16 cellular contexts compared by ENCODE assay signal in the genomic region with DNA sequence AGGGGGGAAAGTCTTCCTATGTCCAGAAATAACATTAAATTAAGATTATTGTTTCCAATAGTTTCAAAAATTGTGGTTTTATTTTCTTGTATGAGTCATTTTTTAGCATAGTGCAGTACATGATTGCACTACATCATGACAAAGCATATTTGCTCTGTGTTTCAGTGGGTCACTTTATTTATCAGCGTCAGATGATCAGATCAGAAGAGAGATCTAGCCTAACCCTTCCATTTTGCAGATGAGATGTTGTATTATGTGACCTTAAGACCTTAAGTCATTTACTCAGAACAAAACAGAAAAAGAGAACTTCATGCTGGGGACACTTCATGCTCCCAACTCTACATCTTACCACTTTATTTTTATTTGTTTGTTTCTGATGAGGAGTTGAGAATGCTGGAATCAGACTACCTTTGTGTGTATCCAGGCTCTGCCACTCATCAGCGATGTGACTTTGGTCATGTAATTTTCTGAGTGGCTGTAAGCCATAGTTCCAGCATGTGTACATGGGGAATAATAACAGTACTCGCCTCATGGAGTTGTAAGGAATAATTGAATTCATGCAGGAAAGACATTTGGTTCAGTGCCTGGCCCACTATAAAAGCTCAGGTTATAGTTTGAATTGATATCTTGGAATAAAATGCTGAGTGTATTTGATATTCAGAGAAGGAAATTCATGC. TPM values are rescaled to one million over a fixed set of nuclear protein-coding genes. Genes with fewer than 3 reads are reported as not detected.
DNase-seq lines count a peak whose midpoint lies in the region; ATAC-seq and TF ChIP-seq lines count a peak whose summit lies in the region.
"Had no signal": no experiment of that assay in that cellular context is flagged by ENCODE, and none has a peak within 500 bp of the region (broad histone marks: within the 10 kb centered on the region; RNA-seq: fewer than 3 reads in every experiment).

No MANE protein-coding gene starts in this region.

- H3K4me1 ChIP-seq in HCT116 (ENCODE audit: control insufficient read depth in 1 of 2, insufficient read depth in 2 of 2, low read length in 2 of 2) = no peaks in the 10 kb centered on the region
- H3K4me1 ChIP-seq: colonic mucosa had no signal

- TF ChIP-seq RAD21 in HCT116 (IDR thresholded peaks at IDR 0.05; ENCODE audit: low read depth) = no peak

- ATAC-seq in HCT116 (no peak), Right ventricle myocardium inferior (no peak)
- no peak for ATAC-seq in natural killer cell treated with Interleukin-12 subunit alpha and Interleukin-12 subunit beta and Interleukin-15 and Interleukin-18, amount 100 ng/mL, for 72 hours
- ATAC-seq: T-helper 17 cell had no signal

- H4K20me1 ChIP-seq in HCT116 (ENCODE audit: insufficient read depth) = no peaks in the 10 kb centered on the region

- RAD21 ChIA-PET in HCT116 (lab: Charles Lee; ENCODE audit: low non-redundant PET in 1 of 2, low total read pairs in 2 of 2, uncharacterized antibody in 2 of 2, unreplicated experiment in 2 of 2) = no interaction called here

- H3K4me2 ChIP-seq in HCT116 (ENCODE audit: low read length) = no peak overlapping the region

- H3K4me3 Mint-ChIP-seq in natural killer cell treated with Interleukin-12 subunit alpha and Interleukin-12 subunit beta and Interleukin-15 and Interleukin-18, amount 100 ng/mL, for 72 hours = no peak overlapping the region
- H3K4me3 Mint-ChIP-seq: stimulated activated naive CD8-positive, alpha-beta T cell treated with anti-CD3 and anti-CD28 coated beads, Interleukin-15, Interleukin-2, amounts not matched to agents 100 ng/mL and 50 ng/mL, for 24 hours; T-helper 17 cell had no signal

- H3K9ac ChIP-seq in HCT116 (ENCODE audit: low read length) = no peak overlapping the region

- no peak overlapping the region for H3K27ac ChIP-seq in HCT116 (ENCODE audit: low read depth, low read length)
- H3K27ac ChIP-seq: colonic mucosa had no signal

- no peak for TF ChIP-seq CTCF in AG10803 (conservative IDR thresholded peaks at IDR 0.05; ENCODE audit: low read length)
- TF ChIP-seq CTCF in HCT116 (IDR thresholded peaks at IDR 0.05 in 2 of 3, conservative IDR thresholded peaks at IDR 0.05 in 1 of 3; ENCODE audit: borderline replicate concordance in 1 of 3, insufficient read depth in 1 of 3, low read depth in 2 of 3, low read length in 2 of 3) = no peak
- TF ChIP-seq CTCF in fibroblast of pulmonary artery (IDR thresholded peaks at IDR 0.05; ENCODE audit: low read length, missing control alignments) = no peak

- H3K4me3 ChIP-seq in AG10803 (ENCODE audit: low read length) = no peak overlapping the region
- no peak overlapping the region for H3K4me3 ChIP-seq in HCT116 (replicated peaks in 1 of 2; ENCODE audit: low read depth in 1 of 2, low read length in 2 of 2)
- no peak overlapping the region for H3K4me3 ChIP-seq in fibroblast of pulmonary artery (replicated peaks; ENCODE audit: low read depth, low read length)
- H3K4me3 ChIP-seq: colonic mucosa had no signal

- H2AFZ ChIP-seq in HCT116 (ENCODE audit: low read depth, low read length, poor library complexity, severe bottlenecking) = peak overlapping the region; percentile 5

- no TSS peak for BruUV-seq in HCT116 (replicated peaks; lab: Mats Ljungman, UMichigan)

- peak; percentile 11 for DNase-seq in AG10803 (ENCODE audit: low read depth)
- DNase-seq in HCT116 (ENCODE audit: low read depth, low spot score) = no peak
- peak; percentile 8 for DNase-seq in RKO (ENCODE audit: low spot score)
- DNase-seq in fibroblast of pulmonary artery (ENCODE audit: low read depth) = peak; percentile 44
- DNase-seq in stimulated activated CD8-positive, alpha-beta memory T cell treated with anti-CD3 and anti-CD28 coated beads, Interleukin-4, amount 100 ng/mL, for 48 hours = no peak
- no peak for DNase-seq in Right ventricle myocardium inferior (ENCODE audit: missing footprints)
- DNase-seq in cardiac septum (ENCODE audit: low spot score) = no peak
- no peak for DNase-seq in natural killer cell treated with Interleukin-12 subunit alpha and Interleukin-12 subunit beta and Interleukin-15 and Interleukin-18, amount 100 ng/mL, for 72 hours (ENCODE audit: low spot score)
- DNase-seq: activated CD4-positive, alpha-beta T cell treated with anti-CD3 and anti-CD28 coated beads, Interleukin-2, amount 50 U/mL, for 48 hours; C1 segment of cervical spinal cord; colonic mucosa; foreskin melanocyte; islet precursor cell; NCI-H187; T-helper 17 cell had no signal

- intact Hi-C loops in HCT116 (cut with micrococcal nuclease) = no loop called here
- intact Hi-C loops in Right ventricle myocardium inferior (cut with DNase I) = no loop called here
- intact Hi-C loops in cardiac septum (cut with DNase I) = no loop called here

- no peaks in the 10 kb centered on the region for H3K36me3 Mint-ChIP-seq in natural killer cell treated with Interleukin-12 subunit alpha and Interleukin-12 subunit beta and Interleukin-15 and Interleukin-18, amount 100 ng/mL, for 72 hours

- H3K27ac Mint-ChIP-seq in natural killer cell treated with Interleukin-12 subunit alpha and Interleukin-12 subunit beta and Interleukin-15 and Interleukin-18, amount 100 ng/mL, for 72 hours = no peak overlapping the region
- H3K27ac Mint-ChIP-seq: stimulated activated naive CD8-positive, alpha-beta T cell treated with anti-CD3 and anti-CD28 coated beads, Interleukin-15, Interleukin-2, amounts not matched to agents 100 ng/mL and 50 ng/mL, for 24 hours; T-helper 17 cell had no signal

- no peaks in the 10 kb centered on the region for H3K4me1 Mint-ChIP-seq in natural killer cell treated with Interleukin-12 subunit alpha and Interleukin-12 subunit beta and Interleukin-15 and Interleukin-18, amount 100 ng/mL, for 72 hours (ENCODE audit: low read depth in 2 of 2)
- H3K4me1 Mint-ChIP-seq: T-helper 17 cell had no signal

- peaks cover 0 to 4% of the 10 kb centered on the region in 2 donors for H3K27me3 Mint-ChIP-seq in natural killer cell treated with Interleukin-12 subunit alpha and Interleukin-12 subunit beta and Interleukin-15 and Interleukin-18, amount 100 ng/mL, for 72 hours

- H3K9me3 Mint-ChIP-seq in natural killer cell treated with Interleukin-12 subunit alpha and Interleukin-12 subunit beta and Interleukin-15 and Interleukin-18, amount 100 ng/mL, for 72 hours = peaks cover under 1% of the 10 kb centered on the region
- H3K9me3 Mint-ChIP-seq: stimulated activated naive CD8-positive, alpha-beta T cell treated with anti-CD3 and anti-CD28 coated beads, Interleukin-15, Interleukin-2, amounts not matched to agents 100 ng/mL and 50 ng/mL, for 24 hours had no signal

- TF ChIP-seq POLR2A in HCT116 (IDR thresholded peaks at IDR 0.05; ENCODE audit: borderline replicate concordance, extremely low read depth, insufficient read depth, insufficient read length) = no peak

- H3K9me2 ChIP-seq in HCT116 (ENCODE audit: insufficient read depth) = no peaks in the 10 kb centered on the region

- 0 out of 2 replicates have a peak, but pooled peaks cover 4% of the 10 kb centered on the region for H3K27me3 ChIP-seq in HCT116 (ENCODE audit: insufficient read depth, low read length)
- H3K27me3 ChIP-seq: colonic mucosa had no signal

- POLR2A ChIA-PET in HCT116 (lab: Charles Lee) = no interaction called here

- H3K79me2 ChIP-seq in HCT116 (ENCODE audit: insufficient read depth, low read length) = no peaks in the 10 kb centered on the region

- no peaks in the 10 kb centered on the region for H3K9me3 ChIP-seq in HCT116 (ENCODE audit: control insufficient read depth in 1 of 2, insufficient read depth in 1 of 2, low read depth in 1 of 2, low read length in 2 of 2)
- H3K9me3 ChIP-seq: colonic mucosa had no signal

- H3K36me3 ChIP-seq in HCT116 (ENCODE audit: control insufficient read depth in 1 of 2, insufficient read depth in 2 of 2, low read length in 2 of 2) = no peaks in the 10 kb centered on the region
- H3K36me3 ChIP-seq: colonic mucosa had no signal

- CTCF ChIA-PET in HCT116 (lab: Charles Lee) = no interaction called here

TF ChIP-seq in HCT116, 20 proteins besides CTCF, POLR2A, EP300 and RAD21:
- no peak for TF ChIP-seq FOSL1 (IDR thresholded peaks at IDR 0.05; ENCODE audit: low read depth)
- no peak for TF ChIP-seq CBX3 (IDR thresholded peaks at IDR 0.05; ENCODE audit: low read depth)
- no peak for TF ChIP-seq EZH2phosphoT487 (IDR thresholded peaks at IDR 0.05; ENCODE audit: borderline replicate concordance)
- TF ChIP-seq SP1 (IDR thresholded peaks at IDR 0.05; ENCODE audit: low read depth) = no peak
- no peak for TF ChIP-seq POLR2AphosphoS5 (IDR thresholded peaks at IDR 0.05; ENCODE audit: low read depth, low read length)

RNA-seq across cellular contexts. Expression of a gene that starts 13.5 kb away (rescaled TPM):
- total RNA-seq in HCT116 (2021; ENCODE audit: unreplicated experiment) = not detected
- 0.04 TPM in 1 of 2 replicates, not detected in the other for polyA plus RNA-seq in HCT116 (2012)
- total RNA-seq in Right ventricle myocardium inferior = 19.5 TPM
- total RNA-seq in cardiac septum = 24.2 TPM
- total RNA-seq in natural killer cell treated with Interleukin-12 subunit alpha and Interleukin-12 subunit beta and Interleukin-15 and Interleukin-18, amount 100 ng/mL, for 72 hours = not detected
- total RNA-seq: T-helper 17 cell had no signal

Comparison
In these comparisons a context has a peak if more than half of its experiments do, and no peak if none do; other contexts are left out.
1. DNase-seq: peak in AG10803 (single experiment), RKO (single experiment) and fibroblast of pulmonary artery (single experiment); none in HCT116 (single experiment), stimulated activated CD8-positive, alpha-beta memory T cell treated with anti-CD3 and anti-CD28 coated beads, Interleukin-4, amount 100 ng/mL, for 48 hours (single experiment), Right ventricle myocardium inferior (single experiment), cardiac septum (single experiment) and natural killer cell treated with Interleukin-12 subunit alpha and Interleukin-12 subunit beta and Interleukin-15 and Interleukin-18, amount 100 ng/mL, for 72 hours (single experiment).
2. RNA of a gene that starts 13.5 kb away (total RNA-seq): 24.2 TPM in cardiac septum (single experiment) and 19.5 TPM in Right ventricle myocardium inferior (single experiment); not detected in HCT116 (single experiment) and not detected in natural killer cell treated with Interleukin-12 subunit alpha and Interleukin-12 subunit beta and Interleukin-15 and Interleukin-18, amount 100 ng/mL, for 72 hours; every median in the first group is over 10 times any median in the second.